Comparison of ENCODE assay signal across 12 cellular contexts in the genomic region with DNA sequence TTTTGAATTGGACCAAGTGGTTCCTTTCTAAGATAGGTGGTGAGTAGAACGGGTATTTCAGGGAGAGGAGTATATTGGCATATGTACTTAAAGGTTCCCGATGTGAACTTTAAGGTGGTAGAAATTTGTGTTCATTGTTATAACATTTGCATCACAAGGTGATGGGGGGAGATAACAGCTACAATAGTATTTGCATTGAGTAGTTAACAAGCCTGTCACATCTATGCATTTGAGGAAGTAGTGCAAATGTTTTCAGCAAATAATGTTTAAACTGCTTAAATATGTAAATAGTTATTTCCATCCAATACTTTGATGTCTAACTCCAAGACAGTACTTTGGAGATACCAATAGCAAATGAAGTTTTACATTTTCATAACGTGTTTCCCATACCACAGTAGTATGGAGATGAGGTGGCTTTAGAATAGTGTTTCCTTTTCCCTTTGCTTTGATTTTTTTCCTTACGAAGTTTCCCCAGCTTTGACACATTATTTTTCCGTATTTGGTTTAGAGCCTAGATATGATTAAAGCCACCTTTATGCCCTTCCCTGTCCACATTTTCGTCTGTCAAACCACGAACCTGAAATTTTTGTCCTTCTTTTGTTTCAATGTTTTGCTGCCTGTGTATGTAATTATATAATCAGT.
"Had no signal": no experiment of that assay in that cellular context is flagged by ENCODE, and none has a peak within 500 bp of the region (broad histone marks: within the 10 kb centered on the region; RNA-seq: fewer than 3 reads in every experiment).

No MANE protein-coding gene starts in this region.

- H3K9me3 ChIP-seq: mucosa of descending colon, neutrophil, tibial nerve had no signal

- H3K27me3 ChIP-seq: tibial nerve had no signal

- H3K27me3 Mint-ChIP-seq: activated CD8-positive, alpha-beta T cell treated with anti-CD3 and anti-CD28 coated beads for 36 hours; activated naive CD4-positive, alpha-beta T cell treated with anti-CD3 and anti-CD28 coated beads, Interleukin-2, amount 50 U/mL, for 24 hours; naive thymus-derived CD8-positive, alpha-beta T cell had no signal

- H3K27ac Mint-ChIP-seq: activated CD8-positive, alpha-beta T cell treated with anti-CD3 and anti-CD28 coated beads for 36 hours had no signal

- DNase-seq: activated CD4-positive, alpha-beta T cell treated with anti-CD3 and anti-CD28 coated beads for 4 hours; activated CD8-positive, alpha-beta memory T cell treated with anti-CD3 and anti-CD28 coated beads, Interleukin-2, amount 50 U/mL, for 48 hours; activated CD8-positive, alpha-beta T cell treated with anti-CD3 and anti-CD28 coated beads for 36 hours; cerebellar nuclear complex; dermis blood vessel endothelial cell; mucosa of descending colon; posterior cingulate gyrus had no signal

- H3K4me3 ChIP-seq: mucosa of descending colon, skin epidermis, tibial nerve had no signal

- H3K9me3 Mint-ChIP-seq: activated CD8-positive, alpha-beta T cell treated with anti-CD3 and anti-CD28 coated beads for 36 hours; activated naive CD4-positive, alpha-beta T cell treated with anti-CD3 and anti-CD28 coated beads, Interleukin-2, amount 50 U/mL, for 24 hours; naive thymus-derived CD8-positive, alpha-beta T cell had no signal

- H3K4me3 Mint-ChIP-seq: activated CD8-positive, alpha-beta T cell treated with anti-CD3 and anti-CD28 coated beads for 36 hours; activated naive CD4-positive, alpha-beta T cell treated with anti-CD3 and anti-CD28 coated beads, Interleukin-2, amount 50 U/mL, for 24 hours; naive thymus-derived CD8-positive, alpha-beta T cell had no signal

- H3K27ac ChIP-seq: neutrophil, skin epidermis, tibial nerve had no signal
